Comparison of ENCODE assay signal across 2 cellular contexts in genomic region chr1:2260470-2260869, GRCh38.
TF ChIP-seq lines count a peak whose summit lies in the region.

No MANE protein-coding gene starts in this region.

TF ChIP-seq in HEK293, 187 proteins besides CTCF, POLR2A, EP300 and RAD21:
- TF ChIP-seq KLF1 (tag by site-specific recombination; IDR thresholded peaks at IDR 0.05) (0 out of 2 replicates have a peak, but pooled peaks have one; percentile 5), ZBTB17 (tag by site-specific recombination; IDR thresholded peaks at IDR 0.05) (peak; percentile 47; the same call in 1 of the 2 replicates)

TF ChIP-seq in HepG2, 621 proteins besides CTCF, POLR2A, EP300 and RAD21:
- TF ChIP-seq ZNF770 (CRISPR knock-in tag; IDR thresholded peaks at IDR 0.05) (peak; percentile 60; the same call in 1 of the 2 replicates), HNF4A (CRISPR knock-in tag; IDR thresholded peaks at IDR 0.05) (peak; percentile 36; the same call in 1 of the 2 replicates)
